21 cellular contexts compared by ENCODE assay signal in genomic region chr1:220040028-220040596, GRCh38.
DNase-seq lines count a peak whose midpoint lies in the region; ATAC-seq lines count a peak whose summit lies in the region.
"Had no signal": no experiment of that assay in that cellular context is flagged by ENCODE, and none has a peak within 500 bp of the region (broad histone marks: within the 10 kb centered on the region; RNA-seq: fewer than 3 reads in every experiment).

No MANE protein-coding gene starts in this region.

- peak overlapping the region; percentile 70; the same call in 1 of the 2 replicates for H3K27ac ChIP-seq in SK-N-MC
- H3K27ac ChIP-seq: GM23248 had no signal

- no peak overlapping the region for H3K4me3 Mint-ChIP-seq in activated T-cell treated with anti-CD3 and anti-CD28 coated beads, Interleukin-2, amount 50 U/mL, for 24 hours
- H3K4me3 Mint-ChIP-seq in activated naive CD8-positive, alpha-beta T cell treated with anti-CD3 and anti-CD28 coated beads, Interleukin-2, amount 50 U/mL, for 24 hours = no peak overlapping the region
- no peak overlapping the region for H3K4me3 Mint-ChIP-seq in stimulated activated memory B cell treated with anti-CD40 and anti-IgM and Interleukin-4, amounts not matched to agents 10 μg/mL and 1 μg/mL and 100 μg/mL, for 72 hours
- H3K4me3 Mint-ChIP-seq: CD4-positive, alpha-beta memory T cell; H9 had no signal

- peaks cover 32% of the 10 kb centered on the region for H3K36me3 ChIP-seq in SK-N-MC (ENCODE audit: insufficient read depth, low read length)

- H3K36me3 Mint-ChIP-seq in activated T-cell treated with anti-CD3 and anti-CD28 coated beads, Interleukin-2, amount 50 U/mL, for 24 hours (ENCODE audit: low read depth) = peaks cover 85% of the 10 kb centered on the region
- peaks cover 45% of the 10 kb centered on the region for H3K36me3 Mint-ChIP-seq in activated naive CD8-positive, alpha-beta T cell treated with anti-CD3 and anti-CD28 coated beads, Interleukin-2, amount 50 U/mL, for 24 hours (ENCODE audit: low read depth)
- peaks cover 31% of the 10 kb centered on the region for H3K36me3 Mint-ChIP-seq in stimulated activated memory B cell treated with anti-CD40 and anti-IgM and Interleukin-4, amounts not matched to agents 10 μg/mL and 1 μg/mL and 100 μg/mL, for 72 hours

- ATAC-seq in activated naive CD8-positive, alpha-beta T cell treated with anti-CD3 and anti-CD28 coated beads, Interleukin-2, amount 50 U/mL, for 24 hours = no peak
- no peak for ATAC-seq in stimulated activated memory B cell treated with anti-CD40 and anti-IgM and Interleukin-4, amounts not matched to agents 10 μg/mL and 1 μg/mL and 100 μg/mL, for 72 hours

- H3K9ac ChIP-seq in SK-N-MC (ENCODE audit: insufficient read length) = no peak overlapping the region
- H3K9ac ChIP-seq: GM23248, SK-N-SH had no signal

- no peaks in the 10 kb centered on the region for H3K9me3 ChIP-seq in SK-N-MC (ENCODE audit: low read depth, low read length)
- H3K9me3 ChIP-seq: Caco-2, MG63, Peyer's patch, SK-N-SH had no signal

- no peaks in the 10 kb centered on the region for H3K27me3 Mint-ChIP-seq in activated T-cell treated with anti-CD3 and anti-CD28 coated beads, Interleukin-2, amount 50 U/mL, for 24 hours
- H3K27me3 Mint-ChIP-seq in activated naive CD8-positive, alpha-beta T cell treated with anti-CD3 and anti-CD28 coated beads, Interleukin-2, amount 50 U/mL, for 24 hours = no peaks in the 10 kb centered on the region
- H3K27me3 Mint-ChIP-seq in stimulated activated memory B cell treated with anti-CD40 and anti-IgM and Interleukin-4, amounts not matched to agents 10 μg/mL and 1 μg/mL and 100 μg/mL, for 72 hours = no peaks in the 10 kb centered on the region
- H3K27me3 Mint-ChIP-seq: CD4-positive, alpha-beta memory T cell had no signal

- H3K4me3 ChIP-seq in SK-N-MC = no peak overlapping the region
- H3K4me3 ChIP-seq: GM23248, MG63, Peyer's patch had no signal

- peaks cover 66% of the 10 kb centered on the region for H3K4me1 Mint-ChIP-seq in activated T-cell treated with anti-CD3 and anti-CD28 coated beads, Interleukin-2, amount 50 U/mL, for 24 hours (ENCODE audit: low read depth)
- H3K4me1 Mint-ChIP-seq in activated naive CD8-positive, alpha-beta T cell treated with anti-CD3 and anti-CD28 coated beads, Interleukin-2, amount 50 U/mL, for 24 hours = peaks cover 57% of the 10 kb centered on the region
- H3K4me1 Mint-ChIP-seq in stimulated activated memory B cell treated with anti-CD40 and anti-IgM and Interleukin-4, amounts not matched to agents 10 μg/mL and 1 μg/mL and 100 μg/mL, for 72 hours = peaks cover 44% of the 10 kb centered on the region

- no peaks in the 10 kb centered on the region for H3K9me3 Mint-ChIP-seq in activated T-cell treated with anti-CD3 and anti-CD28 coated beads, Interleukin-2, amount 50 U/mL, for 24 hours
- H3K9me3 Mint-ChIP-seq in activated naive CD8-positive, alpha-beta T cell treated with anti-CD3 and anti-CD28 coated beads, Interleukin-2, amount 50 U/mL, for 24 hours = no peaks in the 10 kb centered on the region
- H3K9me3 Mint-ChIP-seq in stimulated activated memory B cell treated with anti-CD40 and anti-IgM and Interleukin-4, amounts not matched to agents 10 μg/mL and 1 μg/mL and 100 μg/mL, for 72 hours = no peaks in the 10 kb centered on the region
- H3K9me3 Mint-ChIP-seq: CD4-positive, alpha-beta memory T cell; H9 had no signal

- H3K27ac Mint-ChIP-seq in activated T-cell treated with anti-CD3 and anti-CD28 coated beads, Interleukin-2, amount 50 U/mL, for 24 hours = peak overlapping the region; percentile 72
- H3K27ac Mint-ChIP-seq in activated naive CD8-positive, alpha-beta T cell treated with anti-CD3 and anti-CD28 coated beads, Interleukin-2, amount 50 U/mL, for 24 hours = peak overlapping the region; percentile 39
- no peak overlapping the region for H3K27ac Mint-ChIP-seq in stimulated activated memory B cell treated with anti-CD40 and anti-IgM and Interleukin-4, amounts not matched to agents 10 μg/mL and 1 μg/mL and 100 μg/mL, for 72 hours
- H3K27ac Mint-ChIP-seq: CD4-positive, alpha-beta memory T cell had no signal

- DNase-seq in activated T-cell treated with anti-CD3 and anti-CD28 coated beads, Interleukin-2, amount 50 U/mL, for 24 hours = no peak
- DNase-seq in activated T-cell treated with anti-CD3 and anti-CD28 coated beads, Interleukin-2, amount 50 U/mL, for 1 hour = no peak
- DNase-seq in COLO829 (ENCODE audit: low spot score) (peak; percentile 50), SK-N-MC (ENCODE audit: low read depth, low spot score) (no peak), NCI-H1105 treated with DMSO at 0.1 percent for 48 hours (lab: John Stamatoyannopoulos, UW) (no peak)
- DNase-seq in activated naive CD8-positive, alpha-beta T cell treated with anti-CD3 and anti-CD28 coated beads, Interleukin-2, amount 50 U/mL, for 24 hours = no peak
- no peak for DNase-seq in NK-92 treated with Interleukin-12 subunit alpha and Interleukin-12 subunit beta, amount 100 ng/mL, for 24 hours (lab: John Stamatoyannopoulos, UW)
- DNase-seq: C1 segment of cervical spinal cord; Caco-2; CD4-positive, alpha-beta memory T cell; GM23248; H9; KG1; MG63; NCI-H1694; NCI-H2029 treated with DMSO at 0.1 percent for 48 hours; NCI-H526 treated with DMSO at 0.1 percent for 48 hours; Peyer's patch; SIG-M5; SK-N-SH had no signal
